ENCODE assay signal across 14 cellular contexts in the genomic region with DNA sequence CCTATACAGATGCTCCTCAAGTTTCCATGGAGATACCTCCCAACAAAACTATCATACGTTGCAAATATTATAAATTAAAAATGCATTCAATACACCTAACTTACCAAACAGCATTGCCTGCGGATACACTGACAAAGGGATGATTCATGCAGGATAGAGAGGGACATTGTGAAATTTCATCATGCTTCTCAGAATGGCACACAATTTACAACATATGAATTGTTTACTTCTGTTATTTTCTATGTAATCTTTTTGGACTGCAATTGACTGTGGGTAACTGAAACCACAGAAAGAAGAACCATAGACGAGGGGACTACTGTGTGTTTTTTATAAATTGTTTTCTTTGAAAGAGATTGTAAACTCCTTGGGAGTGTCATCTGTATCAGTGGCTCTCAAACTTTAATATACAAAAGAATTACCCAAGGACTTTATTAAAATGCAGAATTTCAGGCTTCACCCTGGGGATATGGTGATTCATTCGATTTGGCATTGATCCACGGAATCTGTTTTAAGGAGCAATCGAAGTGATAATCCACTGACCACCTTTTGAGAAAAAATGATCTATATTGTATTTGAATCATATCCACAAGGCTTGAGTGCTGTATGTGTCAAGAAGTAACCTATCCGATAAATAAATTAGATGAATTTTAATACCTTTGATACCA.
DNase-seq lines count a peak whose midpoint lies in the region; ATAC-seq and TF ChIP-seq lines count a peak whose summit lies in the region.
"Had no signal": no experiment of that assay in that cellular context is flagged by ENCODE, and none has a peak within 500 bp of the region (broad histone marks: within the 10 kb centered on the region; RNA-seq: fewer than 3 reads in every experiment).

No MANE protein-coding gene starts in this region.

- dilution Hi-C loops in mammary epithelial cell (cut with HindIII; ENCODE audit: low sequenced_read_pairs): no loop called here

- CTCF ChIA-PET in mammary epithelial cell (lab: Charles Lee; ENCODE audit: low non-redundant PET): no interaction called here
- CTCF ChIA-PET in naive thymus-derived CD4-positive, alpha-beta T cell (lab: Charles Lee): no interaction called here

- no peak overlapping the region for H3K4me3 Mint-ChIP-seq in nephron
- H3K4me3 Mint-ChIP-seq in naive thymus-derived CD4-positive, alpha-beta T cell: no peak overlapping the region

- H3K36me3 ChIP-seq in mammary epithelial cell (ENCODE audit: insufficient read depth, low read length): no peaks in the 10 kb centered on the region
- no peaks in the 10 kb centered on the region for H3K36me3 ChIP-seq in naive thymus-derived CD4-positive, alpha-beta T cell (ENCODE audit: control insufficient read depth in 2 of 3, insufficient read depth in 3 of 3, low read length in 3 of 3)
- H3K36me3 ChIP-seq: stomach had no signal

- POLR2A ChIA-PET in naive thymus-derived CD4-positive, alpha-beta T cell (lab: Charles Lee): no interaction called here

- no peaks in the 10 kb centered on the region for H3K9me3 Mint-ChIP-seq in nephron
- H3K9me3 Mint-ChIP-seq in naive thymus-derived CD4-positive, alpha-beta T cell: no peaks in the 10 kb centered on the region

- TF ChIP-seq POLR2A in GM18505 (IDR thresholded peaks at IDR 0.05; ENCODE audit: borderline replicate concordance, extremely low read depth, insufficient read depth, insufficient read length): no peak

- no peaks in the 10 kb centered on the region for H3K27me3 ChIP-seq in mammary epithelial cell (ENCODE audit: insufficient read depth, low read length)
- no peaks in the 10 kb centered on the region for H3K27me3 ChIP-seq in naive thymus-derived CD4-positive, alpha-beta T cell (ENCODE audit: control insufficient read depth in 2 of 2, insufficient read depth in 2 of 2, low read length in 2 of 2)
- H3K27me3 ChIP-seq: stomach had no signal

- 15% methylated on average over 7 of the region's 7 CpGs for WGBS in mammary epithelial cell (ENCODE audit: low coverage, missing lambda C conversion rate)

- H3K4me1 Mint-ChIP-seq in nephron: peaks cover 57% of the 10 kb centered on the region
- no peaks in the 10 kb centered on the region for H3K4me1 Mint-ChIP-seq in naive thymus-derived CD4-positive, alpha-beta T cell

- H3K27ac ChIP-seq in mammary epithelial cell (ENCODE audit: insufficient read depth, low read depth, low read length): no peak overlapping the region
- no peak overlapping the region for H3K27ac ChIP-seq in naive thymus-derived CD4-positive, alpha-beta T cell (ENCODE audit: low read depth, low read length)

- intact Hi-C loops in mammary epithelial cell (cut with micrococcal nuclease): no loop called here
- intact Hi-C loops in naive thymus-derived CD4-positive, alpha-beta T cell (cut with micrococcal nuclease): no loop called here

- no peaks in the 10 kb centered on the region for H4K20me1 ChIP-seq in mammary epithelial cell (ENCODE audit: insufficient read depth, low read length)

- no peak for TF ChIP-seq CTCF in mammary epithelial cell (conservative IDR thresholded peaks at IDR 0.05 in 1 of 2, IDR thresholded peaks at IDR 0.05 in 1 of 2; ENCODE audit: extremely low read depth in 1 of 2, insufficient read depth in 1 of 2, low read depth in 1 of 2, low read length in 2 of 2)
- TF ChIP-seq CTCF in nephron (IDR thresholded peaks at IDR 0.05; ENCODE audit: unreplicated experiment in 3 of 3): no peak

- DNase-seq in COLO829 (ENCODE audit: low spot score) (peak; percentile 17), NCI-H446 (lab: John Stamatoyannopoulos, UW) (peak; percentile 11 to 44), mammary epithelial cell (peak; percentile 15)
- DNase-seq in NK-92 treated with Interleukin-12 subunit alpha and Interleukin-12 subunit beta, amount 100 ng/mL, for 24 hours (lab: John Stamatoyannopoulos, UW): no peak
- DNase-seq in naive thymus-derived CD4-positive, alpha-beta T cell: no peak
- no peak for DNase-seq in activated CD8-positive, alpha-beta memory T cell treated with anti-CD3 and anti-CD28 coated beads, Interleukin-2, amount 50 U/mL, for 4 hours
- DNase-seq: activated T-cell treated with anti-CD3 and anti-CD28 coated beads for 4 hours, Kasumi-1, NCI-H526, retina, SK-N-SH, stomach had no signal

- peak overlapping the region; percentile 52 to 96 (median 95) for H3K27ac Mint-ChIP-seq in nephron
- no peak overlapping the region for H3K27ac Mint-ChIP-seq in naive thymus-derived CD4-positive, alpha-beta T cell

- in situ Hi-C loops in mammary epithelial cell (cut with MboI; ENCODE audit: low sequenced_read_pairs in 2 of 2): no loop called here

- no peaks in the 10 kb centered on the region for H3K4me1 ChIP-seq in mammary epithelial cell (ENCODE audit: insufficient read depth, low read length)
- no peaks in the 10 kb centered on the region for H3K4me1 ChIP-seq in naive thymus-derived CD4-positive, alpha-beta T cell (ENCODE audit: control insufficient read depth in 2 of 2, insufficient read depth in 2 of 2, low read length in 2 of 2)

- BruUV-seq in mammary epithelial cell (replicated peaks; lab: Mats Ljungman, UMichigan): no TSS peak

- H3K9ac ChIP-seq in mammary epithelial cell (ENCODE audit: insufficient read depth, low read length): no peak overlapping the region
- H3K9ac ChIP-seq: SK-N-SH had no signal

- H3K4me3 ChIP-seq in mammary epithelial cell (replicated peaks in 1 of 3; ENCODE audit: insufficient read depth in 1 of 3, low read depth in 2 of 3, low read length in 3 of 3): no peak overlapping the region
- no peak overlapping the region for H3K4me3 ChIP-seq in naive thymus-derived CD4-positive, alpha-beta T cell (ENCODE audit: low read length)
- H3K4me3 ChIP-seq: stomach had no signal

- H3K36me3 Mint-ChIP-seq in nephron (ENCODE audit: low read depth): no peaks in the 10 kb centered on the region
- no peaks in the 10 kb centered on the region for H3K36me3 Mint-ChIP-seq in naive thymus-derived CD4-positive, alpha-beta T cell

- H3K27me3 Mint-ChIP-seq in nephron (ENCODE audit: low read depth): no peaks in the 10 kb centered on the region
- peaks cover 4 to 12% (median 6%) of the 10 kb centered on the region in 5 donors for H3K27me3 Mint-ChIP-seq in naive thymus-derived CD4-positive, alpha-beta T cell

- no peak overlapping the region for H2AFZ ChIP-seq in mammary epithelial cell (ENCODE audit: low read depth, low read length)

- no peaks in the 10 kb centered on the region for H3K79me2 ChIP-seq in mammary epithelial cell (ENCODE audit: insufficient read depth, low read length)

- no peak for ATAC-seq in GM18505 (IDR thresholded peaks at IDR 0.05; ENCODE audit: unreplicated experiment)
- ATAC-seq in naive thymus-derived CD4-positive, alpha-beta T cell: no peak

- H3K9me3 ChIP-seq in mammary epithelial cell (replicated peaks; ENCODE audit: insufficient read depth, low read length): no peaks in the 10 kb centered on the region
- H3K9me3 ChIP-seq in naive thymus-derived CD4-positive, alpha-beta T cell (ENCODE audit: control insufficient read depth in 2 of 3, low read length in 3 of 3): no peaks in the 10 kb centered on the region
- H3K9me3 ChIP-seq: SK-N-SH, stomach had no signal

- no peak overlapping the region for H3K4me2 ChIP-seq in mammary epithelial cell (ENCODE audit: insufficient read depth, low read depth, low read length)
- H3K4me2 ChIP-seq: SK-N-SH had no signal

Comparison
In these comparisons a context has a peak if more than half of its experiments do, and no peak if none do; other contexts are left out.
1. DNase-seq: peak in COLO829 (single experiment), NCI-H446 (2 of 2) and mammary epithelial cell (single experiment); none in NK-92 treated with Interleukin-12 subunit alpha and Interleukin-12 subunit beta, amount 100 ng/mL, for 24 hours (single experiment), naive thymus-derived CD4-positive, alpha-beta T cell (0 of 9) and activated CD8-positive, alpha-beta memory T cell treated with anti-CD3 and anti-CD28 coated beads, Interleukin-2, amount 50 U/mL, for 4 hours (single experiment).
2. H3K27ac Mint-ChIP-seq: peak in nephron (3 of 3); none in naive thymus-derived CD4-positive, alpha-beta T cell (0 of 9).